In genomic region chrX:108165349-108166111, GRCh38 we compare ENCODE assay signal across 8 cellular contexts.
A peak's percentile ranks its signal among the peaks of the same experiment; 100 is the strongest.
DNase-seq lines count a peak whose midpoint lies in the region; ATAC-seq, FAIRE-seq and TF ChIP-seq lines count a peak whose summit lies in the region.

No MANE protein-coding gene starts in this region.

- no peak overlapping the region for H3K4me3 Mint-ChIP-seq in mesothelial cell of epicardium

- no peaks in the 10 kb centered on the region for H3K9me3 Mint-ChIP-seq in mesothelial cell of epicardium

- no peak for FAIRE-seq in GM12891 (lab: Jason Lieb, UNC)

- no peaks in the 10 kb centered on the region for H3K27me3 ChIP-seq in MG63

- H3K9me3 ChIP-seq in MG63, result no peaks in the 10 kb centered on the region

- peaks cover 19% of the 10 kb centered on the region for H3K36me3 Mint-ChIP-seq in mesothelial cell of epicardium

- ATAC-seq in HG02571 (IDR thresholded peaks at IDR 0.05; ENCODE audit: unreplicated experiment), result no peak
- no peak for ATAC-seq in HG03159 (IDR thresholded peaks at IDR 0.05; ENCODE audit: unreplicated experiment)

- no peaks in the 10 kb centered on the region for H3K36me3 ChIP-seq in MG63

- peak; percentile 54 for DNase-seq in GM03348 (ENCODE audit: low spot score)
- peak; percentile 12 for DNase-seq in MG63
- DNase-seq in astrocyte of the spinal cord (ENCODE audit: low read depth, low spot score), result peak; percentile 43
- DNase-seq in mesothelial cell of epicardium (ENCODE audit: low spot score in 2 of 2, unreplicated experiment in 2 of 2), result no peak
- no peak for DNase-seq in activated CD4-positive, alpha-beta T cell treated with anti-CD3 and anti-CD28 coated beads, Interleukin-2, amount 50 U/mL, for 1 hour
- no peak for DNase-seq in GM12891 (ENCODE audit: insufficient read length, low spot score)

- no peak overlapping the region for H3K4me3 ChIP-seq in MG63
- H3K4me3 ChIP-seq in astrocyte of the spinal cord (ENCODE audit: low read depth, low read length), result no peak overlapping the region

- in situ Hi-C loops in astrocyte of the spinal cord (cut with HindIII; ENCODE audit: low sequenced_read_pairs), result no loop called here

- peaks cover 13% of the 10 kb centered on the region for H3K4me1 Mint-ChIP-seq in mesothelial cell of epicardium

- peak; percentile 70 for TF ChIP-seq CTCF in astrocyte of the spinal cord (IDR thresholded peaks at IDR 0.05; ENCODE audit: low read depth, low read length)
- no peak for TF ChIP-seq CTCF in mesothelial cell of epicardium (IDR thresholded peaks at IDR 0.05; ENCODE audit: unreplicated experiment)

- peak overlapping the region; percentile 7 for H3K27ac Mint-ChIP-seq in mesothelial cell of epicardium

- no peaks in the 10 kb centered on the region for H3K27me3 Mint-ChIP-seq in mesothelial cell of epicardium (ENCODE audit: low read depth)

- no peak for TF ChIP-seq POLR2A in GM12891 (IDR thresholded peaks at IDR 0.05; ENCODE audit: low read depth, low read length)

TF ChIP-seq in GM12891, 5 proteins besides CTCF, POLR2A, EP300 and RAD21:
- no peak for TF ChIP-seq TAF1 (IDR thresholded peaks at IDR 0.05; ENCODE audit: low read depth, low read length)
- no peak for TF ChIP-seq PAX5 (IDR thresholded peaks at IDR 0.05; ENCODE audit: insufficient read depth, low read length, severe bottlenecking)
- TF ChIP-seq SPI1 (IDR thresholded peaks at IDR 0.05; ENCODE audit: low read depth, low read length), result no peak
- no peak for TF ChIP-seq POU2F2 (IDR thresholded peaks at IDR 0.05; ENCODE audit: low read depth, low read length)

Comparison
In these comparisons a context has a peak if more than half of its experiments do, and no peak if none do; other contexts are left out.
1. DNase-seq: peak in GM03348 (single experiment), MG63 (single experiment) and astrocyte of the spinal cord (single experiment); none in mesothelial cell of epicardium (0 of 2), activated CD4-positive, alpha-beta T cell treated with anti-CD3 and anti-CD28 coated beads, Interleukin-2, amount 50 U/mL, for 1 hour (single experiment) and GM12891 (single experiment).